Comparison of ENCODE assay signal across 8 cellular contexts in the genomic region with DNA sequence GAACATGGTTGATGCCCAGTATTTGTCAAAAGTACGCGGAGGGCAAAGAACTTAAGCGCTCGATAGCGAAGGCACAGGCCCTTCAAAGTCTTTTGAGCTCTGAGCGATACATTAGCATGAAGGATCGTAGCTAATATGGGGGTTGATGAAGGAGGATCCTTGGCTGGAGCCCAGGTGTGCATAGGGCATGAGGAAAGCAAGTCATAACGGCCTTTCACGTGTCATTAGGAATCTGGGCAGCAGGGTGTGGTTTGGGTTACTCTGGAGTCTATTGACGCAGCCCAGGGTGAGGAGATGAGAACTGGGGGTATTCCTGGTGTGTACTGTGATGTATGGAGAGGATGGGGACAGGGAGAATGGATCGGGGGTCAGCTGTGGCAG. TPM values are rescaled to one million over a fixed set of nuclear protein-coding genes. Genes with fewer than 3 reads are reported as not detected.
DNase-seq lines count a peak whose midpoint lies in the region; TF ChIP-seq lines count a peak whose summit lies in the region.

No MANE protein-coding gene starts in this region.

- H3K14ac ChIP-seq in neuronal stem cell (ENCODE audit: low read length) = no peak overlapping the region

- H3K18ac ChIP-seq in neuronal stem cell (ENCODE audit: low read length) = peak overlapping the region; percentile 95

- peak overlapping the region; percentile 84 for H3K27ac Mint-ChIP-seq in T-helper 1 cell treated with Interleukin-12 subunit alpha and Interleukin-12 subunit beta and Interleukin-4 antibody, amounts not matched to agents 30 μg/mL and 1 μg/mL, for 36 hours

- H3K27me3 Mint-ChIP-seq in T-helper 1 cell treated with Interleukin-12 subunit alpha and Interleukin-12 subunit beta and Interleukin-4 antibody, amounts not matched to agents 30 μg/mL and 1 μg/mL, for 36 hours (ENCODE audit: low read depth) = peaks cover 16% of the 10 kb centered on the region

- peaks cover 3% of the 10 kb centered on the region in 2 donors for H3K4me1 ChIP-seq in neuronal stem cell (ENCODE audit: control insufficient read depth in 2 of 2, insufficient read depth in 1 of 2, low read depth in 1 of 2, low read length in 2 of 2)

- peaks cover 2% of the 10 kb centered on the region for H3K79me1 ChIP-seq in neuronal stem cell (ENCODE audit: low read depth, low read length)

- H3K36me3 ChIP-seq in neuronal stem cell (replicated peaks in 1 of 2; ENCODE audit: control insufficient read depth in 2 of 2, insufficient read depth in 2 of 2, low read length in 2 of 2) = peaks cover 3 to 27% of the 10 kb centered on the region in 2 donors

- TF ChIP-seq CTCF in fibroblast of villous mesenchyme (IDR thresholded peaks at IDR 0.05; ENCODE audit: insufficient read depth, low read depth, low read length) = no peak

- H3K4me3 Mint-ChIP-seq in T-helper 1 cell treated with Interleukin-12 subunit alpha and Interleukin-12 subunit beta and Interleukin-4 antibody, amounts not matched to agents 30 μg/mL and 1 μg/mL, for 36 hours = peak overlapping the region; percentile 90

- no peaks in the 10 kb centered on the region for H3K9me3 Mint-ChIP-seq in T-helper 1 cell treated with Interleukin-12 subunit alpha and Interleukin-12 subunit beta and Interleukin-4 antibody, amounts not matched to agents 30 μg/mL and 1 μg/mL, for 36 hours

- H3K4me1 Mint-ChIP-seq in T-helper 1 cell treated with Interleukin-12 subunit alpha and Interleukin-12 subunit beta and Interleukin-4 antibody, amounts not matched to agents 30 μg/mL and 1 μg/mL, for 36 hours (ENCODE audit: low read depth) = peaks cover 30% of the 10 kb centered on the region

- H3K4me3 ChIP-seq in fibroblast of villous mesenchyme (ENCODE audit: low read depth, low read length) = peak overlapping the region; percentile 85
- H3K4me3 ChIP-seq in neuronal stem cell (ENCODE audit: low read length in 2 of 2) = peak overlapping the region; percentile 66 to 94

- no peak overlapping the region for H2BK120ac ChIP-seq in neuronal stem cell (ENCODE audit: low read depth, low read length)

- H3K9ac ChIP-seq in neuronal stem cell (ENCODE audit: low read depth, low read length, poor library complexity) = peak overlapping the region; percentile 87

- H3K27ac ChIP-seq in neuronal stem cell (replicated peaks; ENCODE audit: low read length) = peak overlapping the region; percentile 88

- H2BK15ac ChIP-seq in neuronal stem cell (ENCODE audit: low read length) = no peak overlapping the region

- H3K23ac ChIP-seq in neuronal stem cell (ENCODE audit: low read depth, low read length, poor library complexity) = peak overlapping the region; percentile 83

- H2AFZ ChIP-seq in neuronal stem cell (ENCODE audit: low read length) = peak overlapping the region; percentile 98

- H3K27me3 ChIP-seq in neuronal stem cell (ENCODE audit: control insufficient read depth in 3 of 3, insufficient read depth in 3 of 3, low read depth in 1 of 3, low read length in 3 of 3) = peaks cover 0 to 4% (median 0%) of the 10 kb centered on the region in 3 experiments

- H3K9me3 ChIP-seq in neuronal stem cell (replicated peaks in 1 of 2; ENCODE audit: control insufficient read depth in 2 of 2, insufficient read depth in 1 of 2, low read depth in 1 of 2, low read length in 2 of 2) = peaks cover 2 to 7% of the 10 kb centered on the region in 2 donors

- peak overlapping the region; percentile 71 for H2BK5ac ChIP-seq in neuronal stem cell (ENCODE audit: low read length)

- H3K36me3 Mint-ChIP-seq in T-helper 1 cell treated with Interleukin-12 subunit alpha and Interleukin-12 subunit beta and Interleukin-4 antibody, amounts not matched to agents 30 μg/mL and 1 μg/mL, for 36 hours (ENCODE audit: low read depth) = peaks cover 14% of the 10 kb centered on the region

- peak overlapping the region; percentile 12 for H2BK12ac ChIP-seq in neuronal stem cell (ENCODE audit: low read length)

- H4K8ac ChIP-seq in neuronal stem cell (ENCODE audit: low read depth, low read length) = no peak overlapping the region

- no peak overlapping the region for H3K4ac ChIP-seq in neuronal stem cell (ENCODE audit: low read length)

- intact Hi-C loops in posterior vena cava (cut with DNase I) = no loop called here

- no CpG with 5 or more reads among the region's 11 CpGs for WGBS in neuronal stem cell (ENCODE audit: extremely low coverage in 2 of 2, insufficient read length in 2 of 2, insufficient replicate concordance in 1 of 2), 2 donors

- no peak overlapping the region for H2AK5ac ChIP-seq in neuronal stem cell (ENCODE audit: low read depth, low read length)

- H3K4me2 ChIP-seq in neuronal stem cell (ENCODE audit: insufficient read depth, low read length, poor library complexity, severe bottlenecking) = peak overlapping the region; percentile 85

- DNase-seq in T-helper 1 cell (no peak), HT-29 (ENCODE audit: low spot score) (peak; percentile 37), fibroblast of villous mesenchyme (ENCODE audit: low read depth) (peak; percentile 30), neuronal stem cell (ENCODE audit: low spot score) (peak; percentile 8), posterior vena cava (ENCODE audit: low spot score) (no peak), 8988T (no peak)
- peak; percentile 18 to 43 for DNase-seq in activated CD4-positive, alpha-beta T cell treated with anti-CD3 and anti-CD28 coated beads, Interleukin-2, amount 50 U/mL, for 48 hours

- no peak overlapping the region for H4K91ac ChIP-seq in neuronal stem cell (ENCODE audit: low read depth, low read length, poor library complexity)

RNA-seq across cellular contexts. Expression of a gene that starts 0.6 kb away (rescaled TPM):
- 18.1 and 37.3 TPM in 2 replicates for total RNA-seq in HT-29 (2014; rRNA removed; shearing (Covaris generic))
- total RNA-seq in fibroblast of villous mesenchyme (21.6 and 25.9 TPM in 2 replicates), posterior vena cava (10 to 100 TPM; 16.9 to 17.5 TPM)
- 11.8 TPM for polyA plus RNA-seq in neuronal stem cell (2013, experiment 1 of 2)
- polyA plus RNA-seq in neuronal stem cell (2013, experiment 2 of 2) = 12.5 TPM

RNA-seq across cellular contexts. Expression of a gene that starts 31.7 kb away (rescaled TPM):
- not detected in 2 replicates for total RNA-seq in HT-29 (2014; rRNA removed; shearing (Covaris generic))
- total RNA-seq in fibroblast of villous mesenchyme (not detected in 2 replicates), posterior vena cava (not detected)
- not detected for polyA plus RNA-seq in neuronal stem cell (2013, experiment 1 of 2)
- not detected for polyA plus RNA-seq in neuronal stem cell (2013, experiment 2 of 2)

Comparison
In these comparisons a context has a peak if more than half of its experiments do, and no peak if none do; other contexts are left out.
1. DNase-seq: peak in HT-29 (single experiment), activated CD4-positive, alpha-beta T cell treated with anti-CD3 and anti-CD28 coated beads, Interleukin-2, amount 50 U/mL, for 48 hours (2 of 2), fibroblast of villous mesenchyme (single experiment) and neuronal stem cell (single experiment); none in T-helper 1 cell (0 of 5), posterior vena cava (single experiment) and 8988T (single experiment).